Comparison of ENCODE assay signal across 9 cellular contexts in the genomic region with DNA sequence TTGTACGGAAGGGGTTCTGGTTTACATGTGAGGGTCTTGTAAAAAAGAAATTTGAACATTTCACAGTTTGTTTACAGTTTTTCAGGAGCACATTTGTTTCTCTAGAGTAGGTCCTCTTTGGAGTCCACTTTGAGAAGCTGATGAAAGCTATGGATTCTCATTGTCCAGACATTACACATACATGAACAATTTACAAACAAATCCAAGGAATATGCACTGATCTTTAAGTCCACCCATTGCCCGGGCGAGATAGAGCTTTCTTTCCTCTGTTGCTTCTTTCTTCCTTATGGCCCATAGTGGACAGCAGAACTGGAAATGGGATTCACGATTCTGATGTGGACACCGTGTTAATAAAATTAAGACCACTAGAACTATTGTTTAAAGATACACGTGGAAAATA. TPM values are rescaled to one million over a fixed set of nuclear protein-coding genes. Genes with fewer than 3 reads are reported as not detected.
DNase-seq lines count a peak whose midpoint lies in the region; ATAC-seq and TF ChIP-seq lines count a peak whose summit lies in the region.
"Had no signal": no experiment of that assay in that cellular context is flagged by ENCODE, and none has a peak within 500 bp of the region (broad histone marks: within the 10 kb centered on the region; RNA-seq: fewer than 3 reads in every experiment).

No MANE protein-coding gene starts in this region.

- TF ChIP-seq CTCF in activated B cell treated with CpG ODN at 0.5 μM for 24 hours (IDR thresholded peaks at IDR 0.05): no peak

- H3K9me3 Mint-ChIP-seq in activated CD8-positive, alpha-beta memory T cell treated with anti-CD3 and anti-CD28 coated beads, Interleukin-2, amount 10 ng/mL, durations not matched to agents 7 days and 5 days (ENCODE audit: low read depth): no peaks in the 10 kb centered on the region
- H3K9me3 Mint-ChIP-seq in activated B cell treated with CpG ODN at 0.5 μM for 24 hours: no peaks in the 10 kb centered on the region

- peaks cover 18% of the 10 kb centered on the region for H3K4me1 ChIP-seq in stomach smooth muscle (ENCODE audit: control insufficient read depth, insufficient read depth, low read length)

- H3K9me3 ChIP-seq in stomach smooth muscle (ENCODE audit: control insufficient read depth in 2 of 2, low read length in 2 of 2): no peaks in the 10 kb centered on the region

- peak overlapping the region; percentile 72 for H3K27ac Mint-ChIP-seq in activated CD8-positive, alpha-beta memory T cell treated with anti-CD3 and anti-CD28 coated beads, Interleukin-2, amount 10 ng/mL, durations not matched to agents 7 days and 5 days
- no peak overlapping the region for H3K27ac Mint-ChIP-seq in activated B cell treated with CpG ODN at 0.5 μM for 24 hours

- no peak for DNase-seq in activated CD8-positive, alpha-beta memory T cell treated with anti-CD3 and anti-CD28 coated beads, Interleukin-2, amount 10 ng/mL, durations not matched to agents 7 days and 5 days
- DNase-seq in activated CD8-positive, alpha-beta memory T cell treated with anti-CD3 and anti-CD28 coated beads for 24 hours: no peak
- DNase-seq in activated B cell treated with CpG ODN at 0.5 μM for 24 hours (no peak), cerebellar nuclear complex (lab: John Stamatoyannopoulos, UW) (no peak), HT-29 (ENCODE audit: low spot score) (no peak)
- DNase-seq: hypothalamus had no signal

- no peak overlapping the region for H3K9ac ChIP-seq in stomach smooth muscle (ENCODE audit: low read length in 2 of 2)

- peak overlapping the region; percentile 88 for H3K4me3 Mint-ChIP-seq in activated CD8-positive, alpha-beta memory T cell treated with anti-CD3 and anti-CD28 coated beads, Interleukin-2, amount 10 ng/mL, durations not matched to agents 7 days and 5 days
- H3K4me3 Mint-ChIP-seq in activated B cell treated with CpG ODN at 0.5 μM for 24 hours: peak overlapping the region; percentile 99

- H3K36me3 Mint-ChIP-seq in activated CD8-positive, alpha-beta memory T cell treated with anti-CD3 and anti-CD28 coated beads, Interleukin-2, amount 10 ng/mL, durations not matched to agents 7 days and 5 days: peaks cover 28% of the 10 kb centered on the region
- H3K36me3 Mint-ChIP-seq in activated B cell treated with CpG ODN at 0.5 μM for 24 hours (ENCODE audit: low read depth): peaks cover 34% of the 10 kb centered on the region

- H3K4me3 ChIP-seq in iPS-11a (ENCODE audit: low read depth, low read length) (peak overlapping the region; percentile 6), stomach smooth muscle (ENCODE audit: low read length in 2 of 2) (peak overlapping the region; percentile 55 to 97)

- no peaks in the 10 kb centered on the region for H3K36me3 ChIP-seq in stomach smooth muscle (ENCODE audit: control insufficient read depth in 2 of 2, insufficient read depth in 2 of 2, low read length in 2 of 2)

- ATAC-seq in activated CD8-positive, alpha-beta memory T cell treated with anti-CD3 and anti-CD28 coated beads, Interleukin-2, amount 10 ng/mL, durations not matched to agents 7 days and 5 days: no peak
- no peak for ATAC-seq in activated B cell treated with CpG ODN at 0.5 μM for 24 hours (ENCODE audit: low read depth)
- no peak for ATAC-seq in GM19023 (IDR thresholded peaks at IDR 0.05; ENCODE audit: unreplicated experiment)

- no peaks in the 10 kb centered on the region for H3K27me3 ChIP-seq in stomach smooth muscle (ENCODE audit: control insufficient read depth in 1 of 2, insufficient read depth in 2 of 2, low read length in 2 of 2)

- CTCF ChIA-PET in activated CD8-positive, alpha-beta memory T cell treated with anti-CD3 and anti-CD28 coated beads, Interleukin-2, amount 10 ng/mL, durations not matched to agents 7 days and 5 days (lab: Charles Lee): interaction anchor here (0.6 to 4.7 kb wide), 9 partner anchors 10 to 158 kb away, joined by 3 to 38 read pairs (median 4); no protein-coding TSS in a partner anchor
- CTCF ChIA-PET in activated B cell treated with CpG ODN at 0.5 μM for 24 hours (lab: Charles Lee): no interaction called here

- peaks cover 46% of the 10 kb centered on the region for H3K4me1 Mint-ChIP-seq in activated CD8-positive, alpha-beta memory T cell treated with anti-CD3 and anti-CD28 coated beads, Interleukin-2, amount 10 ng/mL, durations not matched to agents 7 days and 5 days
- H3K4me1 Mint-ChIP-seq in activated B cell treated with CpG ODN at 0.5 μM for 24 hours: peaks cover 72% of the 10 kb centered on the region

- no peaks in the 10 kb centered on the region for H3K27me3 Mint-ChIP-seq in activated CD8-positive, alpha-beta memory T cell treated with anti-CD3 and anti-CD28 coated beads, Interleukin-2, amount 10 ng/mL, durations not matched to agents 7 days and 5 days
- H3K27me3 Mint-ChIP-seq in activated B cell treated with CpG ODN at 0.5 μM for 24 hours: no peaks in the 10 kb centered on the region

- intact Hi-C loops in activated B cell treated with CpG ODN at 0.5 μM for 24 hours (cut with micrococcal nuclease): loop anchor here (5.0 kb wide), 2 partner anchors 585 to 955 kb away; partner anchors contain the start of genes CEP95, DDX5 and TANC2

- POLR2A ChIA-PET in activated B cell treated with CpG ODN at 0.5 μM for 24 hours (lab: Charles Lee): interaction anchor here (0.6 to 1.9 kb wide), 5 partner anchors 11 to 287 kb away, joined by 3 to 15 read pairs (median 4); partner anchors contain the start of genes CCDC47 and DDX42

- no peak overlapping the region for H3K27ac ChIP-seq in stomach smooth muscle (ENCODE audit: low read length)

RNA-seq across cellular contexts. Expression of gene DCAF7, which starts 1.9 kb away (rescaled TPM):
- 100 to 1,000 TPM; 129 to 139 TPM for total RNA-seq in activated CD8-positive, alpha-beta memory T cell treated with anti-CD3 and anti-CD28 coated beads, Interleukin-2, amount 10 ng/mL, durations not matched to agents 7 days and 5 days
- 91.9 and 103 TPM in 2 replicates for total RNA-seq in activated B cell treated with CpG ODN at 0.5 μM for 24 hours
- total RNA-seq in HT-29 (2014; rRNA removed; shearing (Covaris generic)): 35.7 and 39.6 TPM in 2 replicates

RNA-seq across cellular contexts. Expression of gene KCNH6, which starts 29.1 kb away (rescaled TPM):
- not detected for total RNA-seq in activated CD8-positive, alpha-beta memory T cell treated with anti-CD3 and anti-CD28 coated beads, Interleukin-2, amount 10 ng/mL, durations not matched to agents 7 days and 5 days
- not detected in 2 replicates for total RNA-seq in activated B cell treated with CpG ODN at 0.5 μM for 24 hours
- 0.61 TPM in 1 of 2 replicates, not detected in the other for total RNA-seq in HT-29 (2014; rRNA removed; shearing (Covaris generic))

RNA-seq across cellular contexts. Expression of gene TACO1, which starts 48.5 kb away (rescaled TPM):
- 10 to 100 TPM; 23.3 to 27.8 TPM for total RNA-seq in activated CD8-positive, alpha-beta memory T cell treated with anti-CD3 and anti-CD28 coated beads, Interleukin-2, amount 10 ng/mL, durations not matched to agents 7 days and 5 days
- 19.1 and 23.5 TPM in 2 replicates for total RNA-seq in activated B cell treated with CpG ODN at 0.5 μM for 24 hours
- total RNA-seq in HT-29 (2014; rRNA removed; shearing (Covaris generic)): 27.0 and 28.3 TPM in 2 replicates
